Comparison of ENCODE assay signal across 8 cellular contexts in the genomic region with DNA sequence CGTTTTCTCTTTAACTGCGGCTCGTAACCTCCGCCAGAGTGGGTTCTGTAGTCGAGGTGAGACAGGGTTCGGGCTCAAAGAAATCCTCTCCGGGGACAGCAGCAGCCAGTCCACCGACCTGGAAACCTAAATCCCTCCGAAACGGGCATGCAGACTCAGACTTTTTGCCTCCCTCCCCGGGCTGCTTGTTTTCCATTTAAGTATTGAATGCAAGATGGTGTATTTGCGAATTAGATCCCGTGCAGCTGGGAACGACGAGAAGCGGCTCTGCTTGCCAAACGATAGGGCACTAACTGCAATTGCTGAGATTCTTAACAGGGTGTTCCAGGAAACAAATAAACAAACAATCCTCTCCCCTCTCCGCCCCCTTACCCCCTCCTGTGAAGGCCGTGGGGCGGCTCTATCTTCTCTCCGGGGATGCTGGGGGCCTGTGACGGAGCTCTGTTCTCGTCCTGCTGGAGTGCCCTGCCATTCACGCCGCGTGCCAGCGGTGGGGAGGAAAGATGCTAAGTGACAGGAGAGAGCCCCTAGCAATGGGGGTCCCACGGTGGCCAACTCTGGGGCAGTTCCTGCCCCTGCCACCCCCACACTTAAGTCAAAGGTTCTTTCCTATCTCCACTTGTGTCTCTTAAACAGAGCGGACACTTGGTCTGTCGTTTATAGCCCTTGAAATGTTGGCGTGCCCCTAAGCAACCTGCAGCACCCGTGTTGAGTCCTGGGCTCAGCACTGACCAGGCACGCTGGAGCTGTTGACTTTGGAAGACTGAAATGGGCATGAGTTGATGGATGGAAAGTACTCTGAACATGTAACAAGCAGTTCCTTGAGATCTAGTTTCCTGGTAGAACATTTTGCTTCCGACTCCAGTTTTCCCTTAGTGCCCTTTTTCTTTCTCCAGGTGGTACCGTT. TPM values are rescaled to one million over a fixed set of nuclear protein-coding genes. Genes with fewer than 3 reads are reported as not detected.
DNase-seq lines count a peak whose midpoint lies in the region; ATAC-seq and TF ChIP-seq lines count a peak whose summit lies in the region.

No MANE protein-coding gene starts in this region.

- H3K36me3 Mint-ChIP-seq in activated naive CD8-positive, alpha-beta T cell treated with anti-CD3 and anti-CD28 coated beads for 36 hours = no peaks in the 10 kb centered on the region

- ATAC-seq in HG02642 (IDR thresholded peaks at IDR 0.05; ENCODE audit: poor library complexity, unreplicated experiment) = no peak

- H3K9me3 Mint-ChIP-seq in activated naive CD8-positive, alpha-beta T cell treated with anti-CD3 and anti-CD28 coated beads for 36 hours = no peaks in the 10 kb centered on the region

- H3K4me3 ChIP-seq in BLaER1 (peak overlapping the region; percentile 69), HFF-Myc (replicated peaks; ENCODE audit: low read depth, low read length) (peak overlapping the region; percentile 55), skeletal muscle cell (ENCODE audit: low read depth, low read length) (peak overlapping the region; percentile 55)

- H3K27me3 Mint-ChIP-seq in activated naive CD8-positive, alpha-beta T cell treated with anti-CD3 and anti-CD28 coated beads for 36 hours = peaks cover 91% of the 10 kb centered on the region

- no peak for DNase-seq in HFF-Myc (ENCODE audit: extremely low read depth, low read depth)
- no peak for DNase-seq in activated naive CD8-positive, alpha-beta T cell treated with anti-CD3 and anti-CD28 coated beads for 36 hours
- peak; percentile 40 for DNase-seq in hepatic stellate cell (ENCODE audit: low spot score)
- DNase-seq in skeletal muscle cell (ENCODE audit: low read depth) = no peak
- DNase-seq in AML-193 (lab: John Stamatoyannopoulos, UW) = no peak
- DNase-seq in putamen (ENCODE audit: low spot score) = no peak

- no peak overlapping the region for H3K27ac Mint-ChIP-seq in activated naive CD8-positive, alpha-beta T cell treated with anti-CD3 and anti-CD28 coated beads for 36 hours

- peak overlapping the region; percentile 80 for H3K9ac ChIP-seq in BLaER1

- H3K27ac ChIP-seq in BLaER1 = peak overlapping the region; percentile 80

- peak overlapping the region; percentile 86 for H3K4me3 Mint-ChIP-seq in activated naive CD8-positive, alpha-beta T cell treated with anti-CD3 and anti-CD28 coated beads for 36 hours

- peak overlapping the region; percentile 97 for H3K4me2 ChIP-seq in BLaER1

- H3K4me1 Mint-ChIP-seq in activated naive CD8-positive, alpha-beta T cell treated with anti-CD3 and anti-CD28 coated beads for 36 hours = peaks cover 32% of the 10 kb centered on the region

- H3K36me3 ChIP-seq in BLaER1 = peaks cover 3% of the 10 kb centered on the region; the same call in 1 of the 2 replicates

- H3K4me1 ChIP-seq in BLaER1 = peaks cover 78% of the 10 kb centered on the region

- H3K9me3 ChIP-seq in BLaER1 = no peaks in the 10 kb centered on the region

- H3K27me3 ChIP-seq in BLaER1 = no peaks in the 10 kb centered on the region

- peaks cover 35% of the 10 kb centered on the region for H4K20me1 ChIP-seq in BLaER1

- TF ChIP-seq CTCF in HFF-Myc (IDR thresholded peaks at IDR 0.05; ENCODE audit: low read depth, low read length, missing control alignments) = no peak

RNA-seq across cellular contexts. Expression of gene ETV5, which starts 1.3 kb away (rescaled TPM):
- 1 to 10 TPM; 1.0 to 1.2 TPM for total RNA-seq in activated naive CD8-positive, alpha-beta T cell treated with anti-CD3 and anti-CD28 coated beads for 36 hours
